In the genomic region with DNA sequence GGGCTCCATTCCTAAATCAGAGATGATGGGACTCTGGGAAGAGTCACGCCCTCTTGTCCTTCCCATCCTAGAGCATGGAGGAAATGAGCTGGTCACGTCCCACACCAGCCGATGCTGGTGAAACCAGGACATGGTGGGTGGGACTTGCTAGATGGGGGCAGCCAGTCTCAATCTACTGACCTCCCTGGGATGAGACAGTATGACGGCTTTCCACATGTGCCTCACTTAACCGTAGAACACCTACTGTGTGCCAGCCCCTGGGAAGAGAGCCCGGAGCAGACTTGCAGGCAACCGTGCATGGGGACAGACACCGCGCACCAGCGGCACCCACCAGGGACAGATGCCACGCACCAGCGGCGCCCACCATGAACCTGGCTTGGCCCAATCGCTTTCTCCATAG, we compare ENCODE assay signal across 9 cellular contexts. TPM values are rescaled to one million over a fixed set of nuclear protein-coding genes. Genes with fewer than 3 reads are reported as not detected.
DNase-seq lines count a peak whose midpoint lies in the region; ATAC-seq and TF ChIP-seq lines count a peak whose summit lies in the region.
"Had no signal": no experiment of that assay in that cellular context is flagged by ENCODE, and none has a peak within 500 bp of the region (broad histone marks: within the 10 kb centered on the region; RNA-seq: fewer than 3 reads in every experiment).

No MANE protein-coding gene starts in this region.

- no peaks in the 10 kb centered on the region for H3K27me3 ChIP-seq in stomach smooth muscle (ENCODE audit: control insufficient read depth in 1 of 2, insufficient read depth in 2 of 2, low read length in 2 of 2)

- DNase-seq in HFF-Myc (ENCODE audit: extremely low read depth, low read depth) = no peak
- DNase-seq in dermis blood vessel endothelial cell = peak; percentile 33
- DNase-seq in lung microvascular endothelial cell (ENCODE audit: low read depth in 2 of 2) = peak; percentile 48 to 75
- no peak for DNase-seq in Ammon's horn (ENCODE audit: low spot score)
- DNase-seq in activated naive CD4-positive, alpha-beta T cell treated with Interleukin-2 at 50 U/mL for 16 hours = no peak
- DNase-seq: NCI-H446 had no signal

- H3K9ac ChIP-seq in stomach smooth muscle (ENCODE audit: low read length in 2 of 2) = peak overlapping the region in 1 of 2 donors; percentile 63

- H3K4me1 ChIP-seq in stomach smooth muscle (ENCODE audit: control insufficient read depth, insufficient read depth, low read length) = peaks cover 78% of the 10 kb centered on the region

- H3K36me3 ChIP-seq in stomach smooth muscle (ENCODE audit: control insufficient read depth in 2 of 2, insufficient read depth in 2 of 2, low read length in 2 of 2) = no peaks in the 10 kb centered on the region

- no peaks in the 10 kb centered on the region for H3K9me3 ChIP-seq in stomach smooth muscle (ENCODE audit: control insufficient read depth in 2 of 2, low read length in 2 of 2)

- H3K4me3 ChIP-seq in HFF-Myc (replicated peaks; ENCODE audit: low read depth, low read length) (peak overlapping the region; percentile 51; the same call in 1 of the 2 replicates), stomach smooth muscle (ENCODE audit: low read length in 2 of 2) (peak overlapping the region; percentile 70 to 81)

- ATAC-seq in HG02623 (IDR thresholded peaks at IDR 0.05; ENCODE audit: unreplicated experiment) = no peak
- ATAC-seq in GM21529 (IDR thresholded peaks at IDR 0.05; ENCODE audit: unreplicated experiment) = no peak

- TF ChIP-seq CTCF in HFF-Myc (IDR thresholded peaks at IDR 0.05; ENCODE audit: low read depth, low read length, missing control alignments) = no peak

- peak overlapping the region; percentile 62 for H3K27ac ChIP-seq in stomach smooth muscle (ENCODE audit: low read length)

RNA-seq across cellular contexts. Expression of gene OSBPL5, which starts 3.8 kb away (rescaled TPM):
- total RNA-seq in dermis blood vessel endothelial cell (74.9 and 110 TPM in 2 replicates), lung microvascular endothelial cell (32.0 and 62.9 TPM in 2 replicates)

RNA-seq across cellular contexts. Expression of gene MRGPRG, which starts 57.3 kb away (rescaled TPM):
- total RNA-seq in dermis blood vessel endothelial cell = not detected in 2 replicates
- total RNA-seq in lung microvascular endothelial cell = not detected in 2 replicates

Comparison
In these comparisons a context has a peak if more than half of its experiments do, and no peak if none do; other contexts are left out.
1. DNase-seq: peak in dermis blood vessel endothelial cell (single experiment) and lung microvascular endothelial cell (2 of 2); none in HFF-Myc (single experiment), Ammon's horn (single experiment) and activated naive CD4-positive, alpha-beta T cell treated with Interleukin-2 at 50 U/mL for 16 hours (single experiment).